ENCODE assay signal across 11 cellular contexts in the genomic region with DNA sequence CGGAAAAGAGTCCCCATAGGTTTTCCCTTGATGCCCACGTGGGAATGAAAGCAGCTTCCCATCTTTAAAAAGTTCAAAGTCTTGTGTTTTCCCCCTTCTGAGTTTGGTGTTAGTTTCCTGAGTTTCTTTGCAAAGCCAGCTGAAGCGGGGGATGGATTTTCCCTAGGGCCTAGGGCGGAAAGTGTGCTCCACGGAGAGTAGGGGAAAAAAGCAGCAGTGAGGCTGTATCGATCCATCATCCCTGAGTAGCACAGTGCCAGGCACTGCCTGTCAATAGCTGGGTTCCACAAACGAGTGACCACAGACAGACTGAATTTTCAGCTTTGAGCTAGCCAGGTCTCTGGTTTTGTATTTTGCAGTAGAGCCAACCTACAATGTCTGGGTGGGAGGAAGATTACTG. TPM values are rescaled to one million over a fixed set of nuclear protein-coding genes. Genes with fewer than 3 reads are reported as not detected.
DNase-seq lines count a peak whose midpoint lies in the region; ATAC-seq and TF ChIP-seq lines count a peak whose summit lies in the region.
"Had no signal": no experiment of that assay in that cellular context is flagged by ENCODE, and none has a peak within 500 bp of the region (broad histone marks: within the 10 kb centered on the region; RNA-seq: fewer than 3 reads in every experiment).

No MANE protein-coding gene starts in this region.

- H3K27me3 Mint-ChIP-seq in nephron (ENCODE audit: low read depth): peaks cover 18% of the 10 kb centered on the region
- peaks cover 25 to 63% (median 42%) of the 10 kb centered on the region in 5 donors for H3K27me3 Mint-ChIP-seq in naive thymus-derived CD8-positive, alpha-beta T cell

- peaks cover 49% of the 10 kb centered on the region for H3K4me1 Mint-ChIP-seq in nephron
- H3K4me1 Mint-ChIP-seq in naive thymus-derived CD8-positive, alpha-beta T cell: peaks cover 0 to 7% (median 0%) of the 10 kb centered on the region in 4 donors

- H3K27me3 ChIP-seq in Peyer's patch (no peaks in the 10 kb centered on the region), suprapubic skin (peaks cover 18% of the 10 kb centered on the region)

- H3K36me3 Mint-ChIP-seq in nephron (ENCODE audit: low read depth): no peaks in the 10 kb centered on the region
- H3K36me3 Mint-ChIP-seq in naive thymus-derived CD8-positive, alpha-beta T cell: no peaks in the 10 kb centered on the region

- H3K4me1 ChIP-seq in Peyer's patch (peaks cover 0 to 7% (median 0%) of the 10 kb centered on the region in 4 donors), suprapubic skin (peaks cover 23% of the 10 kb centered on the region)

- TF ChIP-seq EP300 in suprapubic skin (IDR thresholded peaks at IDR 0.05): no peak

- WGBS in suprapubic skin: 40% methylated on average over 7 of the region's 7 CpGs

- H3K36me3 ChIP-seq in Peyer's patch (no peaks in the 10 kb centered on the region), suprapubic skin (no peaks in the 10 kb centered on the region)

- H3K9me3 Mint-ChIP-seq in nephron: no peaks in the 10 kb centered on the region
- H3K9me3 Mint-ChIP-seq in naive thymus-derived CD8-positive, alpha-beta T cell: peaks cover 0 to 3% (median 0%) of the 10 kb centered on the region in 9 donors

- H3K9me3 ChIP-seq in Peyer's patch (no peaks in the 10 kb centered on the region), suprapubic skin (no peaks in the 10 kb centered on the region)

- TF ChIP-seq POLR2A in Peyer's patch (IDR thresholded peaks at IDR 0.05) (no peak), suprapubic skin (IDR thresholded peaks at IDR 0.05) (no peak)

- peak overlapping the region; percentile 35 to 58 (median 48) for H3K4me3 ChIP-seq in Peyer's patch
- peak overlapping the region; percentile 60 for H3K4me3 ChIP-seq in suprapubic skin

- H3K27ac Mint-ChIP-seq in nephron: peak overlapping the region; percentile 57 to 89 (median 89)
- H3K27ac Mint-ChIP-seq in naive thymus-derived CD8-positive, alpha-beta T cell: no peak overlapping the region

- H3K27ac ChIP-seq in Peyer's patch (peak overlapping the region; percentile 64 to 87 (median 74)), suprapubic skin (peak overlapping the region; percentile 89)
- H3K27ac ChIP-seq: C4-2B had no signal

- POLR2A ChIA-PET in naive thymus-derived CD8-positive, alpha-beta T cell (lab: Charles Lee): no interaction called here

- H3K4me3 Mint-ChIP-seq in nephron: peak overlapping the region; percentile 90 to 95 (median 91)
- H3K4me3 Mint-ChIP-seq in naive thymus-derived CD8-positive, alpha-beta T cell: no peak overlapping the region

- TF ChIP-seq CTCF in Peyer's patch (IDR thresholded peaks at IDR 0.05) (no peak), nephron (IDR thresholded peaks at IDR 0.05; ENCODE audit: unreplicated experiment in 3 of 3) (no peak), suprapubic skin (IDR thresholded peaks at IDR 0.05) (no peak)

- DNase-seq in Peyer's patch (no peak), ecto neural progenitor cell (ENCODE audit: low spot score) (peak; percentile 38), suprapubic skin (ENCODE audit: low spot score in 2 of 2) (peak in 1 of 2 donors; percentile 34), GM19240 (ENCODE audit: insufficient read length, low spot score) (no peak), NCI-H187 (lab: John Stamatoyannopoulos, UW) (no peak), NCI-H2196 treated with DMSO at 0.1 percent for 48 hours (lab: John Stamatoyannopoulos, UW; ENCODE audit: unreplicated experiment) (no peak)
- no peak for DNase-seq in naive thymus-derived CD8-positive, alpha-beta T cell
- DNase-seq: SHP77 treated with DMSO at 0.1 percent for 48 hours; stimulated activated CD4-positive, alpha-beta T cell treated with anti-CD3 and anti-CD28 coated beads, Interleukin-15, amount 100 ng/mL, for 24 hours had no signal

- ATAC-seq in naive thymus-derived CD8-positive, alpha-beta T cell: no peak

RNA-seq across cellular contexts. Expression of a gene that starts 1.4 kb away (rescaled TPM):
- total RNA-seq in Peyer's patch (100 to 1,000 TPM in 1 of 4 donors, 10 to 100 TPM in 2, 1 to 10 TPM in 1; 8.8 to 178 (median 22.5) TPM), suprapubic skin (10 to 100 TPM in 2 of 4 donors, 1 to 10 TPM in 2; 4.7 to 17.6 (median 9.9) TPM)
- total RNA-seq in naive thymus-derived CD8-positive, alpha-beta T cell: not detected
- not detected for polyA plus RNA-seq in naive thymus-derived CD8-positive, alpha-beta T cell

Comparison
In these comparisons a context has a peak if more than half of its experiments do, and no peak if none do; other contexts are left out.
1. H3K27ac Mint-ChIP-seq: peak in nephron (3 of 3); none in naive thymus-derived CD8-positive, alpha-beta T cell (0 of 10).
2. H3K4me3 Mint-ChIP-seq: peak in nephron (3 of 3); none in naive thymus-derived CD8-positive, alpha-beta T cell (0 of 10).
3. RNA of a gene that starts 1.4 kb away (total RNA-seq): 8.8 to 178 TPM in Peyer's patch and 4.7 to 17.6 TPM in suprapubic skin; not detected in naive thymus-derived CD8-positive, alpha-beta T cell; every median in the first group is over 4 times any median in the second.